Comparison of ENCODE assay signal across 28 cellular contexts in the genomic region with DNA sequence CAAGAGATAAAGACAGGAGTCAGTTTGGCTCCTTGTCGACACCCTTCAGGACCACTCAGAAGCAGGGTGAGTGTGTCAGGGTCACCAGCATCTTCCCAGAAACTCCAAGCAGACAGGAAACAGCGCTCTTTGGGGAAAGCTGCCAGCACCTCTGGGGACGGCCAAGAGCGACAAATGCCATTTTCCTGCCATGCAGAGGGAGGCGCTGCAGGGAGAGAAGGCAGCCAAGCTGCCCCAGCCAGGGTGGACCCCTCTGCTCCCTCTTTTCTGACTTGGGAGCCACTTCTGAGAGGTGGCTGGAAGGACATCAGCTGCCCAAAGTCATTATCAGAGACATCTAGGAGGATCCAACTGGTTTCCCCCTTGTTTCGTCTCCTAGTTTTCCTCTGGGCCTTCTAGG. TPM values are rescaled to one million over a fixed set of nuclear protein-coding genes. Genes with fewer than 3 reads are reported as not detected.
DNase-seq lines count a peak whose midpoint lies in the region; TF ChIP-seq lines count a peak whose summit lies in the region.
"Had no signal": no experiment of that assay in that cellular context is flagged by ENCODE, and none has a peak within 500 bp of the region (broad histone marks: within the 10 kb centered on the region; RNA-seq: fewer than 3 reads in every experiment).

No MANE protein-coding gene starts in this region.

- peak; percentile 31 for TF ChIP-seq CTCF in HFFc6 (IDR thresholded peaks at IDR 0.05)
- peak; percentile 24 for TF ChIP-seq CTCF in chondrocyte (IDR thresholded peaks at IDR 0.05)

- no peak overlapping the region for H4K91ac ChIP-seq in neuronal stem cell (ENCODE audit: low read depth, low read length, poor library complexity)

- H3K36me3 ChIP-seq in neuronal stem cell (replicated peaks in 1 of 2; ENCODE audit: control insufficient read depth in 2 of 2, insufficient read depth in 2 of 2, low read length in 2 of 2) (no peaks in the 10 kb centered on the region), mesendoderm (ENCODE audit: control insufficient read depth, insufficient read depth, low read length) (no peaks in the 10 kb centered on the region)
- H3K36me3 ChIP-seq: BLaER1 treated with 17β-estradiol and CSF1 and Interleukin-3, amounts not matched to agents 10 nM and 100 nM; esophagus muscularis mucosa; upper lobe of left lung had no signal

- H3K4me3 Mint-ChIP-seq in HFFc6 (no peak overlapping the region), chondrocyte (ENCODE audit: unreplicated experiment) (no peak overlapping the region)
- H3K4me3 Mint-ChIP-seq: activated CD8-positive, alpha-beta T cell treated with anti-CD3 and anti-CD28 coated beads, Interleukin-2, amount 10 ng/mL, durations not matched to agents 7 days and 5 days; activated T-cell treated with anti-CD3 and anti-CD28 coated beads, Interleukin-2, amount 50 U/mL, for 24 hours; effector memory CD8-positive, alpha-beta T cell; neural crest cell had no signal

- no peaks in the 10 kb centered on the region for H3K36me3 Mint-ChIP-seq in HFFc6 (ENCODE audit: low read depth)
- no peaks in the 10 kb centered on the region for H3K36me3 Mint-ChIP-seq in chondrocyte (ENCODE audit: low read depth)

- no peak overlapping the region for H3K23ac ChIP-seq in neuronal stem cell (ENCODE audit: low read depth, low read length, poor library complexity)
- H3K23ac ChIP-seq in mesendoderm (ENCODE audit: low read length) = no peak overlapping the region

- H3K79me1 ChIP-seq in neuronal stem cell (ENCODE audit: low read depth, low read length) (no peaks in the 10 kb centered on the region), mesendoderm (ENCODE audit: low read length) (no peaks in the 10 kb centered on the region)

- DNase-seq in A172 (ENCODE audit: low spot score) (peak; percentile 8), HFFc6 (no peak), chondrocyte (ENCODE audit: low spot score) (no peak), neuronal stem cell (ENCODE audit: low spot score) (no peak), dedifferentiated amniotic fluid mesenchymal stem cell (ENCODE audit: extremely low spot score) (no peak), mesendoderm (no peak), NCI-H1105 (lab: John Stamatoyannopoulos, UW) (no peak), OCI-M1 (lab: John Stamatoyannopoulos, UW) (no peak)
- DNase-seq: activated CD8-positive, alpha-beta T cell treated with anti-CD3 and anti-CD28 coated beads, Interleukin-2, amount 10 ng/mL, durations not matched to agents 7 days and 5 days; activated T-cell treated with anti-CD3 and anti-CD28 coated beads, Interleukin-2, amount 50 U/mL, for 24 hours; body of pancreas; COR-L47; DMS79; effector memory CD8-positive, alpha-beta T cell; GF-D8; NCI-H1092 treated with DMSO at 0.1 percent for 48 hours; NCI-H2029 treated with DMSO at 0.1 percent for 48 hours; NCI-H226; NCI-H82; SHP77 treated with DMSO at 0.1 percent for 48 hours; stimulated activated CD8-positive, alpha-beta memory T cell treated with anti-CD3 and anti-CD28 coated beads, Interleukin-4, amount 100 ng/mL, for 48 hours had no signal

- H2BK120ac ChIP-seq in neuronal stem cell (ENCODE audit: low read depth, low read length) (no peak overlapping the region), mesendoderm (ENCODE audit: low read depth, low read length) (no peak overlapping the region)

- no peaks in the 10 kb centered on the region for H3K9me3 ChIP-seq in neuronal stem cell (replicated peaks in 1 of 2; ENCODE audit: control insufficient read depth in 2 of 2, insufficient read depth in 1 of 2, low read depth in 1 of 2, low read length in 2 of 2)
- H3K9me3 ChIP-seq: BLaER1 treated with 17β-estradiol and CSF1 and Interleukin-3, amounts not matched to agents 10 nM and 100 nM; body of pancreas; esophagus muscularis mucosa; upper lobe of left lung had no signal

- H3K27ac Mint-ChIP-seq in HFFc6 (no peak overlapping the region), chondrocyte (ENCODE audit: unreplicated experiment) (no peak overlapping the region)
- H3K27ac Mint-ChIP-seq: activated CD8-positive, alpha-beta T cell treated with anti-CD3 and anti-CD28 coated beads, Interleukin-2, amount 10 ng/mL, durations not matched to agents 7 days and 5 days; activated T-cell treated with anti-CD3 and anti-CD28 coated beads, Interleukin-2, amount 50 U/mL, for 24 hours; effector memory CD8-positive, alpha-beta T cell; progenitor cell of endocrine pancreas had no signal

- H3K14ac ChIP-seq in neuronal stem cell (ENCODE audit: low read length) = no peak overlapping the region

- no peak overlapping the region for H2BK5ac ChIP-seq in neuronal stem cell (ENCODE audit: low read length)
- no peak overlapping the region for H2BK5ac ChIP-seq in mesendoderm (ENCODE audit: low read length)

- H3K4ac ChIP-seq in neuronal stem cell (ENCODE audit: low read length) (no peak overlapping the region), mesendoderm (ENCODE audit: low read depth, low read length) (no peak overlapping the region)

- peaks cover 0 to 2% of the 10 kb centered on the region in 2 donors for H3K4me1 ChIP-seq in neuronal stem cell (ENCODE audit: control insufficient read depth in 2 of 2, insufficient read depth in 1 of 2, low read depth in 1 of 2, low read length in 2 of 2)
- no peaks in the 10 kb centered on the region for H3K4me1 ChIP-seq in mesendoderm (ENCODE audit: control insufficient read depth, low read depth, low read length)
- H3K4me1 ChIP-seq: esophagus muscularis mucosa had no signal

- H3K4me1 Mint-ChIP-seq in HFFc6 (ENCODE audit: low read depth) = no peaks in the 10 kb centered on the region
- H3K4me1 Mint-ChIP-seq in chondrocyte (ENCODE audit: low read depth) = peaks cover 9% of the 10 kb centered on the region
- H3K4me1 Mint-ChIP-seq: neural crest cell had no signal

- H3K79me2 ChIP-seq in mesendoderm (ENCODE audit: control insufficient read depth, insufficient read depth, low read length) = no peaks in the 10 kb centered on the region
- H3K79me2 ChIP-seq: hepatocyte had no signal

- H3K27me3 ChIP-seq in neuronal stem cell (ENCODE audit: control insufficient read depth in 3 of 3, insufficient read depth in 3 of 3, low read depth in 1 of 3, low read length in 3 of 3) = peaks cover 0 to 45% (median 0%) of the 10 kb centered on the region in 3 experiments
- H3K27me3 ChIP-seq in mesendoderm (ENCODE audit: insufficient read depth, low read length, poor library complexity) = no peaks in the 10 kb centered on the region
- H3K27me3 ChIP-seq: BLaER1 treated with 17β-estradiol and CSF1 and Interleukin-3, amounts not matched to agents 10 nM and 100 nM; body of pancreas; hepatocyte; upper lobe of left lung had no signal

- H3K56ac ChIP-seq in mesendoderm (ENCODE audit: low read length) = no peak overlapping the region

- H3K27me3 Mint-ChIP-seq in HFFc6 (ENCODE audit: insufficient read depth) (peaks cover 51% of the 10 kb centered on the region), chondrocyte (ENCODE audit: low read depth) (peaks cover 17% of the 10 kb centered on the region)

- peak overlapping the region; percentile 31 for H2AFZ ChIP-seq in neuronal stem cell (ENCODE audit: low read length)
- H2AFZ ChIP-seq: hepatocyte had no signal

- H2AK5ac ChIP-seq in neuronal stem cell (ENCODE audit: low read depth, low read length) (no peak overlapping the region), mesendoderm (ENCODE audit: low read length) (no peak overlapping the region)

- H3K4me2 ChIP-seq in neuronal stem cell (ENCODE audit: insufficient read depth, low read length, poor library complexity, severe bottlenecking) (no peak overlapping the region), mesendoderm (ENCODE audit: low read length) (no peak overlapping the region)
- H3K4me2 ChIP-seq: hepatocyte had no signal

- H2BK15ac ChIP-seq in neuronal stem cell (ENCODE audit: low read length) (no peak overlapping the region), mesendoderm (replicated peaks; ENCODE audit: low read depth) (no peak overlapping the region)

- H4K8ac ChIP-seq in neuronal stem cell (ENCODE audit: low read depth, low read length) = no peak overlapping the region
- H4K8ac ChIP-seq in mesendoderm (ENCODE audit: low read depth, low read length) = no peak overlapping the region

- H3K9ac ChIP-seq in neuronal stem cell (ENCODE audit: low read depth, low read length, poor library complexity) (no peak overlapping the region), mesendoderm (ENCODE audit: low read length) (no peak overlapping the region)
- H3K9ac ChIP-seq: BLaER1 treated with 17β-estradiol and CSF1 and Interleukin-3, amounts not matched to agents 10 nM and 100 nM had no signal

- H3K18ac ChIP-seq in neuronal stem cell (ENCODE audit: low read length) (no peak overlapping the region), mesendoderm (ENCODE audit: low read length) (no peak overlapping the region)

- no CpG with 5 or more reads among the region's 6 CpGs for WGBS in neuronal stem cell (ENCODE audit: extremely low coverage in 2 of 2, insufficient read length in 2 of 2, insufficient replicate concordance in 1 of 2), 2 donors
- WGBS in mesendoderm (ENCODE audit: extremely low coverage, insufficient coverage, low lambda C conversion rate) = no CpG with 5 or more reads among the region's 6 CpGs

- no peaks in the 10 kb centered on the region for H3K9me3 Mint-ChIP-seq in HFFc6
- no peaks in the 10 kb centered on the region for H3K9me3 Mint-ChIP-seq in chondrocyte (ENCODE audit: low read depth)
- H3K9me3 Mint-ChIP-seq: activated T-cell treated with anti-CD3 and anti-CD28 coated beads, Interleukin-2, amount 50 U/mL, for 24 hours; effector memory CD8-positive, alpha-beta T cell; neural crest cell had no signal

- H3K27ac ChIP-seq in neuronal stem cell (replicated peaks; ENCODE audit: low read length) (no peak overlapping the region), mesendoderm (ENCODE audit: low read depth, low read length) (no peak overlapping the region)
- H3K27ac ChIP-seq: BLaER1 treated with 17β-estradiol and CSF1 and Interleukin-3, amounts not matched to agents 10 nM and 100 nM; body of pancreas; esophagus muscularis mucosa; hepatocyte; upper lobe of left lung had no signal

- H3K4me3 ChIP-seq in neuronal stem cell (ENCODE audit: low read length in 2 of 2) (no peak overlapping the region), mesendoderm (ENCODE audit: low read length) (no peak overlapping the region)
- H3K4me3 ChIP-seq: BLaER1 treated with 17β-estradiol and CSF1 and Interleukin-3, amounts not matched to agents 10 nM and 100 nM; body of pancreas; esophagus muscularis mucosa; hepatocyte; upper lobe of left lung had no signal

- no peak overlapping the region for H4K5ac ChIP-seq in mesendoderm (ENCODE audit: low read length)

- no peak overlapping the region for H2BK12ac ChIP-seq in neuronal stem cell (ENCODE audit: low read length)

RNA-seq across cellular contexts. Expression of gene SIM2, which starts 29.0 kb away (rescaled TPM):
- total RNA-seq in A172 (2014; rRNA removed; shearing (Covaris generic)) = 0.86 and 5.1 TPM in 2 replicates
- not detected for total RNA-seq in HFFc6 (2021; fragmentation: NEBNext Ultra II Directional; extraction: Animal tissue kit (Norgen Biotek cat#: 25700))
- 0.59 to 1.3 TPM (median 0.60 TPM) in 3 replicates for total RNA-seq in chondrocyte
- 0.06 TPM for polyA plus RNA-seq in neuronal stem cell (2013, experiment 1 of 2)
- polyA plus RNA-seq in neuronal stem cell (2013, experiment 2 of 2) = 0.08 TPM
- polyA plus RNA-seq in mesendoderm (2013, experiment 1 of 2) = 0.04 TPM
- 0.01 TPM for polyA plus RNA-seq in mesendoderm (2013, experiment 2 of 2)
- total RNA-seq: activated CD8-positive, alpha-beta T cell treated with anti-CD3 and anti-CD28 coated beads, Interleukin-2, amount 10 ng/mL, durations not matched to agents 7 days and 5 days; frontal cortex; neural crest cell had no signal
